Comparison of ENCODE assay signal across 27 cellular contexts in genomic region chr6:132898376-132898775, GRCh38.
"Had no signal": no experiment of that assay in that cellular context is flagged by ENCODE, and none has a peak within 500 bp of the region (broad histone marks: within the 10 kb centered on the region; RNA-seq: fewer than 3 reads in every experiment).

No MANE protein-coding gene starts in this region.

- H3K27me3 Mint-ChIP-seq: dendritic cell treated with granulocyte-macrophage colony-stimulating factor and Interleukin-4, amounts not matched to agents 40 ng/mL and 50 ng/mL, for 4 days had no signal

- H3K4me3 ChIP-seq: colonic mucosa, esophagus squamous epithelium, gastrocnemius medialis, heart right ventricle, left lung, lower lobe of right lung, mucosa of descending colon had no signal

- H3K4me3 Mint-ChIP-seq: dendritic cell treated with granulocyte-macrophage colony-stimulating factor and Interleukin-4, amounts not matched to agents 40 ng/mL and 50 ng/mL, for 4 days; effector memory CD8-positive, alpha-beta T cell; endodermal cell; mesothelial cell of epicardium; naive B cell had no signal

- ATAC-seq: effector memory CD8-positive, alpha-beta T cell; esophagus mucosa; gastrocnemius medialis; heart right ventricle; left cardiac atrium; left lung; left ventricle myocardium superior; lower lobe of right lung; mucosa of descending colon had no signal

- H3K27ac Mint-ChIP-seq: dendritic cell treated with granulocyte-macrophage colony-stimulating factor and Interleukin-4, amounts not matched to agents 40 ng/mL and 50 ng/mL, for 4 days; effector memory CD8-positive, alpha-beta T cell; endodermal cell; mesothelial cell of epicardium; naive B cell had no signal

- H3K27me3 ChIP-seq: colonic mucosa, esophagus squamous epithelium, gastrocnemius medialis, left lung had no signal

- H3K4me1 ChIP-seq: colonic mucosa, esophagus squamous epithelium, gastrocnemius medialis, heart right ventricle, left lung, lower lobe of right lung had no signal

- H3K36me3 Mint-ChIP-seq: mesothelial cell of epicardium, naive B cell had no signal

- H3K9me3 Mint-ChIP-seq: dendritic cell treated with granulocyte-macrophage colony-stimulating factor and Interleukin-4, amounts not matched to agents 40 ng/mL and 50 ng/mL, for 4 days; effector memory CD8-positive, alpha-beta T cell; endodermal cell; mesothelial cell of epicardium; naive B cell had no signal

- H3K9me3 ChIP-seq: colonic mucosa, esophagus squamous epithelium, gastrocnemius medialis, heart right ventricle, left lung, lower lobe of right lung, mucosa of descending colon had no signal

- DNase-seq: colonic mucosa; cortex of kidney; effector CD8-positive, alpha-beta T cell; effector memory CD8-positive, alpha-beta T cell; endodermal cell; erythroblast; esophagus squamous epithelium; foreskin fibroblast; foreskin melanocyte; gastrocnemius medialis; glutamatergic neuron; heart right ventricle; hippocampal formation; left cardiac atrium; left lung; left ventricle myocardium superior; lower lobe of right lung; mesenchymal stem cell; mucosa of descending colon; naive B cell had no signal

- FAIRE-seq: endometrium, islet of Langerhans, keratinocyte had no signal

- H3K27ac ChIP-seq: colonic mucosa, epithelial cell of prostate, esophagus squamous epithelium, gastrocnemius medialis, heart right ventricle, left lung, lower lobe of right lung had no signal

- H3K4me1 Mint-ChIP-seq: naive B cell had no signal

- H3K36me3 ChIP-seq: colonic mucosa, esophagus squamous epithelium, gastrocnemius medialis, heart right ventricle, left lung, lower lobe of right lung had no signal
